Comparison of ENCODE assay signal across 17 cellular contexts in genomic region chr3:123802007-123802630, GRCh38.
DNase-seq lines count a peak whose midpoint lies in the region; ATAC-seq, FAIRE-seq and TF ChIP-seq lines count a peak whose summit lies in the region.
"Had no signal": no experiment of that assay in that cellular context is flagged by ENCODE, and none has a peak within 500 bp of the region (broad histone marks: within the 10 kb centered on the region; RNA-seq: fewer than 3 reads in every experiment).

No MANE protein-coding gene starts in this region.

- no peak overlapping the region for H3K4me3 Mint-ChIP-seq in stimulated activated naive B cell treated with anti-CD40 and anti-IgM and Interleukin-4, amounts not matched to agents 10 μg/mL and 1 μg/mL and 100 μg/mL, for 72 hours
- H3K4me3 Mint-ChIP-seq: CD4-positive, CD25-positive, alpha-beta regulatory T cell had no signal

- H3K9me3 Mint-ChIP-seq in stimulated activated naive B cell treated with anti-CD40 and anti-IgM and Interleukin-4, amounts not matched to agents 10 μg/mL and 1 μg/mL and 100 μg/mL, for 72 hours, result no peaks in the 10 kb centered on the region
- H3K9me3 Mint-ChIP-seq: CD4-positive, CD25-positive, alpha-beta regulatory T cell had no signal

- H2AFZ ChIP-seq in HepG2 (ENCODE audit: low read length), result no peak overlapping the region

- H3K4me2 ChIP-seq in HepG2 (ENCODE audit: low read depth, low read length), result no peak overlapping the region

- no peaks in the 10 kb centered on the region for H3K4me1 Mint-ChIP-seq in stimulated activated naive B cell treated with anti-CD40 and anti-IgM and Interleukin-4, amounts not matched to agents 10 μg/mL and 1 μg/mL and 100 μg/mL, for 72 hours
- H3K4me1 Mint-ChIP-seq: CD4-positive, CD25-positive, alpha-beta regulatory T cell had no signal

- H3K4me1 ChIP-seq in HepG2 (ENCODE audit: insufficient read depth, low read length) (peaks cover 45% of the 10 kb centered on the region), right lobe of liver (peaks cover 0 to 19% (median 5%) of the 10 kb centered on the region in 4 donors)

- H3K4me3 ChIP-seq in HepG2 (replicated peaks in 1 of 3; ENCODE audit: insufficient read depth in 1 of 3, low read depth in 2 of 3, low read length in 3 of 3) (no peak overlapping the region), right lobe of liver (no peak overlapping the region)
- H3K4me3 ChIP-seq: BLaER1 treated with 17β-estradiol and CSF1 and Interleukin-3, amounts not matched to agents 10 nM and 100 nM had no signal

- TF ChIP-seq POLR2A in HepG2 (IDR thresholded peaks at IDR 0.05; ENCODE audit: insufficient read depth in 1 of 2, low read depth in 2 of 2, low read length in 2 of 2) (no peak), right lobe of liver (IDR thresholded peaks at IDR 0.05) (no peak)

- CTCF ChIA-PET in HepG2 (lab: Yijun Ruan, JAX; ENCODE audit: low intra/inter-chr PET ratio, low total read pairs), result no interaction called here

- intact Hi-C loops in HepG2 (cut with micrococcal nuclease; ENCODE audit: unreplicated experiment) (no loop called here), right lobe of liver (cut with DNase I) (no loop called here), left cardiac atrium (cut with DNase I) (no loop called here)

- DNase-seq in HepG2 (ENCODE audit: low spot score) (no peak), right lobe of liver (no peak), fibroblast of peridontal ligament (ENCODE audit: extremely low read depth) (peak; percentile 9), myocyte (ENCODE audit: low read depth) (peak; percentile 67), frontal cortex (ENCODE audit: low spot score in 2 of 2) (no peak), cerebellum (ENCODE audit: low spot score) (no peak), left cardiac atrium (no peak)
- no peak for DNase-seq in stimulated activated naive B cell treated with anti-CD40 and anti-IgM and Interleukin-4, amounts not matched to agents 10 μg/mL and 1 μg/mL and 100 μg/mL, for 72 hours
- DNase-seq: 8988T; AML-193; CD4-positive, CD25-positive, alpha-beta regulatory T cell; DMS53; GF-D8; HCEC 1CT had no signal

- no peaks in the 10 kb centered on the region for H3K9me3 ChIP-seq in HepG2 (ENCODE audit: low read length)
- H3K9me3 ChIP-seq in right lobe of liver, result no peaks in the 10 kb centered on the region
- H3K9me3 ChIP-seq: BLaER1 treated with 17β-estradiol and CSF1 and Interleukin-3, amounts not matched to agents 10 nM and 100 nM had no signal

- H4K20me1 ChIP-seq in HepG2 (ENCODE audit: insufficient read depth, low read length), result no peaks in the 10 kb centered on the region
- H4K20me1 ChIP-seq: BLaER1 treated with 17β-estradiol and CSF1 and Interleukin-3, amounts not matched to agents 10 nM and 100 nM had no signal

- no peaks in the 10 kb centered on the region for H3K36me3 Mint-ChIP-seq in stimulated activated naive B cell treated with anti-CD40 and anti-IgM and Interleukin-4, amounts not matched to agents 10 μg/mL and 1 μg/mL and 100 μg/mL, for 72 hours
- H3K36me3 Mint-ChIP-seq: CD4-positive, CD25-positive, alpha-beta regulatory T cell had no signal

- H3K27me3 ChIP-seq in HepG2 (ENCODE audit: control insufficient read depth in 1 of 2, insufficient read depth in 2 of 2, low read length in 2 of 2) (no peaks in the 10 kb centered on the region), right lobe of liver (no peaks in the 10 kb centered on the region)
- H3K27me3 ChIP-seq: BLaER1 treated with 17β-estradiol and CSF1 and Interleukin-3, amounts not matched to agents 10 nM and 100 nM had no signal

- no peak for TF ChIP-seq CTCF in HepG2 (CRISPR knock-in tag; IDR thresholded peaks at IDR 0.05)
- TF ChIP-seq CTCF in right lobe of liver (IDR thresholded peaks at IDR 0.05), result no peak

- no peak overlapping the region for H3K27ac ChIP-seq in HepG2 (ENCODE audit: extremely low read length, insufficient read depth, low read length)
- H3K27ac ChIP-seq in right lobe of liver, result no peak overlapping the region
- H3K27ac ChIP-seq: BLaER1 treated with 17β-estradiol and CSF1 and Interleukin-3, amounts not matched to agents 10 nM and 100 nM had no signal

- H3K79me2 ChIP-seq in HepG2 (ENCODE audit: insufficient read depth, low read length), result peaks cover 17% of the 10 kb centered on the region

- no peak for FAIRE-seq in HepG2 (lab: Jason Lieb, UNC)
- no peak for FAIRE-seq in frontal cortex (lab: Jason Lieb, UNC)
- FAIRE-seq: GM19239, HTR-8/SVneo had no signal

- TF ChIP-seq EP300 in HepG2 (IDR thresholded peaks at IDR 0.05; ENCODE audit: low read depth in 2 of 2, low read length in 2 of 2) (no peak), HepG2 (CRISPR knock-in tag; IDR thresholded peaks at IDR 0.05; ENCODE audit: borderline replicate concordance) (no peak)

- peaks cover 0 to 8% of the 10 kb centered on the region in 2 donors for H3K27me3 Mint-ChIP-seq in stimulated activated naive B cell treated with anti-CD40 and anti-IgM and Interleukin-4, amounts not matched to agents 10 μg/mL and 1 μg/mL and 100 μg/mL, for 72 hours

- 88% methylated on average over 3 of the region's 3 CpGs for WGBS in HepG2 (ENCODE audit: low lambda C conversion rate)
- 43% methylated on average over 2 of the region's 3 CpGs for WGBS in right lobe of liver (ENCODE audit: insufficient coverage, low coverage, low lambda C conversion rate, missing lambda C conversion rate)

- H3K36me3 ChIP-seq in HepG2 (replicated peaks in 1 of 2; ENCODE audit: control insufficient read depth in 1 of 2, insufficient read depth in 2 of 2, low read length in 2 of 2) (no peaks in the 10 kb centered on the region), right lobe of liver (peaks cover 0 to 4% (median 0%) of the 10 kb centered on the region in 4 donors)

- ATAC-seq in HepG2 (no peak), right lobe of liver (no peak), left cardiac atrium (no peak)
- ATAC-seq in stimulated activated naive B cell treated with anti-CD40 and anti-IgM and Interleukin-4, amounts not matched to agents 10 μg/mL and 1 μg/mL and 100 μg/mL, for 72 hours (replicated peaks), result no peak

- H3K9ac ChIP-seq in HepG2 (ENCODE audit: insufficient read depth, low read depth, low read length), result no peak overlapping the region
- H3K9ac ChIP-seq: BLaER1 treated with 17β-estradiol and CSF1 and Interleukin-3, amounts not matched to agents 10 nM and 100 nM had no signal

- no peak for TF ChIP-seq RAD21 in HepG2 (CRISPR knock-in tag; IDR thresholded peaks at IDR 0.05)

- H3K27ac Mint-ChIP-seq in stimulated activated naive B cell treated with anti-CD40 and anti-IgM and Interleukin-4, amounts not matched to agents 10 μg/mL and 1 μg/mL and 100 μg/mL, for 72 hours, result no peak overlapping the region
- H3K27ac Mint-ChIP-seq: CD4-positive, CD25-positive, alpha-beta regulatory T cell had no signal

- in situ Hi-C loops in HepG2 (cut with HindIII; ENCODE audit: extremely low pct_ligation_motif_present, low pct_unique_long_range_greater_than_20kb), result loop anchor here (5.0 kb wide), 1 partner anchor 45 kb away; no protein-coding TSS in a partner anchor

- POLR2A ChIA-PET in HepG2 (lab: Yijun Ruan, JAX), result no interaction called here

- BruUV-seq in HepG2 (replicated peaks; lab: Mats Ljungman, UMichigan), result no TSS peak

TF ChIP-seq in HepG2, 621 proteins besides CTCF, POLR2A, EP300 and RAD21:
- TF ChIP-seq ZNF333 (CRISPR knock-in tag; IDR thresholded peaks at IDR 0.05; ENCODE audit: borderline replicate concordance), result no peak
- TF ChIP-seq SMARCC2 (IDR thresholded peaks at IDR 0.05), result no peak
- no peak for TF ChIP-seq HDAC2 (CRISPR knock-in tag; IDR thresholded peaks at IDR 0.05)
- no peak for TF ChIP-seq ZNF326 (CRISPR knock-in tag; IDR thresholded peaks at IDR 0.05; ENCODE audit: borderline replicate concordance)
- TF ChIP-seq ZNF629 (CRISPR knock-in tag; conservative IDR thresholded peaks at IDR 0.05), result peak; percentile 94
- TF ChIP-seq ZFAT (CRISPR knock-in tag; conservative IDR thresholded peaks at IDR 0.05), result no peak
- TF ChIP-seq MIXL1 (CRISPR knock-in tag; IDR thresholded peaks at IDR 0.05), result no peak
- TF ChIP-seq DPF2 (CRISPR knock-in tag; IDR thresholded peaks at IDR 0.05; ENCODE audit: borderline replicate concordance, low read depth), result no peak
- no peak for TF ChIP-seq MAFK (conservative IDR thresholded peaks at IDR 0.05 in 1 of 2, IDR thresholded peaks at IDR 0.05 in 1 of 2; ENCODE audit: low read length in 2 of 2)
- TF ChIP-seq ZMYM3 (CRISPR knock-in tag; IDR thresholded peaks at IDR 0.05), result peak; percentile 48; the same call in 1 of the 2 replicates
- TF ChIP-seq RBM22 (optimal IDR thresholded peaks at IDR 0.05; ENCODE audit: low read length), result no peak
- no peak for TF ChIP-seq ZNF44 (CRISPR knock-in tag; IDR thresholded peaks at IDR 0.05)
TF ChIP-seq in HepG2: peak in this region for 2.

Comparison
In these comparisons a context has a peak if more than half of its experiments do, and no peak if none do; other contexts are left out.
1. DNase-seq: peak in fibroblast of peridontal ligament (single experiment) and myocyte (single experiment); none in HepG2 (single experiment), right lobe of liver (0 of 3), frontal cortex (0 of 2), cerebellum (single experiment), left cardiac atrium (single experiment) and stimulated activated naive B cell treated with anti-CD40 and anti-IgM and Interleukin-4, amounts not matched to agents 10 μg/mL and 1 μg/mL and 100 μg/mL, for 72 hours (single experiment).